Comparison of ENCODE assay signal across 8 cellular contexts in genomic region chr4:9703391-9703790, GRCh38.
DNase-seq lines count a peak whose midpoint lies in the region; ATAC-seq and TF ChIP-seq lines count a peak whose summit lies in the region.

No MANE protein-coding gene starts in this region.

- DNase-seq in SK-N-SH (peak; percentile 58), NCI-H1930 (lab: John Stamatoyannopoulos, UW) (peak; percentile 31 to 75), choroid plexus epithelial cell (ENCODE audit: low read depth) (peak; percentile 48), mucosa of descending colon (peak; percentile 71 to 88 (median 87))
- peak; percentile 29 for DNase-seq in activated CD4-positive, CD25-positive, alpha-beta regulatory T cell treated with anti-CD3 and anti-CD28 coated beads, Interleukin-2, amount 50 U/mL, for 16 hours (ENCODE audit: low read depth, low spot score)
- peak; percentile 25 to 75 (median 56) for DNase-seq in stimulated activated naive CD4-positive, alpha-beta T cell (lab: John Stamatoyannopoulos, UW)

- H3K9me3 Mint-ChIP-seq in stimulated activated memory B cell treated with anti-CD40 and anti-IgM and Interleukin-4, amounts not matched to agents 10 μg/mL and 1 μg/mL and 100 μg/mL, for 72 hours = no peaks in the 10 kb centered on the region

- H3K27ac Mint-ChIP-seq in stimulated activated memory B cell treated with anti-CD40 and anti-IgM and Interleukin-4, amounts not matched to agents 10 μg/mL and 1 μg/mL and 100 μg/mL, for 72 hours = no peak overlapping the region

- peaks cover 17% of the 10 kb centered on the region for H3K4me1 Mint-ChIP-seq in stimulated activated memory B cell treated with anti-CD40 and anti-IgM and Interleukin-4, amounts not matched to agents 10 μg/mL and 1 μg/mL and 100 μg/mL, for 72 hours

- H3K9ac ChIP-seq in SK-N-SH = no peak overlapping the region

- H3K36me3 Mint-ChIP-seq in stimulated activated memory B cell treated with anti-CD40 and anti-IgM and Interleukin-4, amounts not matched to agents 10 μg/mL and 1 μg/mL and 100 μg/mL, for 72 hours = no peaks in the 10 kb centered on the region

- H3K9me3 ChIP-seq in SK-N-SH (no peaks in the 10 kb centered on the region), mucosa of descending colon (no peaks in the 10 kb centered on the region)

- H3K36me3 ChIP-seq in SK-N-SH (replicated peaks in 1 of 2; ENCODE audit: control insufficient read depth in 1 of 2, insufficient read depth in 2 of 2, low read length in 1 of 2) = no peaks in the 10 kb centered on the region
- no peaks in the 10 kb centered on the region for H3K36me3 ChIP-seq in mucosa of descending colon (ENCODE audit: low read depth)

- H3K27ac ChIP-seq in SK-N-SH (ENCODE audit: low read depth in 2 of 2, low read length in 1 of 2) = no peak overlapping the region

- H3K4me1 ChIP-seq in SK-N-SH (ENCODE audit: control insufficient read depth in 1 of 2, insufficient read depth in 2 of 2, low read depth in 1 of 2, low read length in 1 of 2) = no peaks in the 10 kb centered on the region
- no peaks in the 10 kb centered on the region for H3K4me1 ChIP-seq in mucosa of descending colon (ENCODE audit: low read depth)

- H3K4me3 Mint-ChIP-seq in stimulated activated memory B cell treated with anti-CD40 and anti-IgM and Interleukin-4, amounts not matched to agents 10 μg/mL and 1 μg/mL and 100 μg/mL, for 72 hours = no peak overlapping the region

- CTCF ChIA-PET in SK-N-SH (lab: Yijun Ruan, JAX) = interaction anchor here (0.6 to 6.8 kb wide), 13 partner anchors 8 to 363 kb away, joined by 3 to 51 read pairs (median 3); partner anchors contain the start of gene SLC2A9

- TF ChIP-seq EP300 in SK-N-SH (IDR thresholded peaks at IDR 0.05; ENCODE audit: borderline replicate concordance in 1 of 2, low read depth in 1 of 2, low read length in 1 of 2) = no peak

- no peaks in the 10 kb centered on the region for H3F3A ChIP-seq in SK-N-SH (replicated peaks; ENCODE audit: insufficient read depth)

- no peaks in the 10 kb centered on the region for H3K79me2 ChIP-seq in SK-N-SH (ENCODE audit: insufficient read depth)

- TF ChIP-seq CTCF in SK-N-SH (IDR thresholded peaks at IDR 0.05) = peak; percentile 27
- TF ChIP-seq CTCF in choroid plexus epithelial cell (conservative IDR thresholded peaks at IDR 0.05; ENCODE audit: low read depth, low read length) = peak; percentile 65
- TF ChIP-seq CTCF in mucosa of descending colon (IDR thresholded peaks at IDR 0.05) = peak; percentile 79

- H3K4me3 ChIP-seq in SK-N-SH (ENCODE audit: low read depth in 2 of 2, low read length in 1 of 2) (no peak overlapping the region), choroid plexus epithelial cell (ENCODE audit: low read depth, low read length) (no peak overlapping the region), mucosa of descending colon (no peak overlapping the region)

- 30% methylated on average over 6 of the region's 11 CpGs for WGBS in SK-N-SH (ENCODE audit: low lambda C conversion rate)

- no peaks in the 10 kb centered on the region for H4K20me1 ChIP-seq in SK-N-SH (ENCODE audit: insufficient read depth)

- no peak overlapping the region for H2AFZ ChIP-seq in SK-N-SH (ENCODE audit: low read depth)

- TF ChIP-seq RAD21 in SK-N-SH (IDR thresholded peaks at IDR 0.05; ENCODE audit: low read length) = peak; percentile 62

- peaks cover 10% of the 10 kb centered on the region for H3K27me3 Mint-ChIP-seq in stimulated activated memory B cell treated with anti-CD40 and anti-IgM and Interleukin-4, amounts not matched to agents 10 μg/mL and 1 μg/mL and 100 μg/mL, for 72 hours

- no peak for ATAC-seq in SK-N-SH treated with all-trans-retinoic acid at 6 μM for 48 hours
- ATAC-seq in mucosa of descending colon = peak; percentile 68
- no peak for ATAC-seq in stimulated activated memory B cell treated with anti-CD40 and anti-IgM and Interleukin-4, amounts not matched to agents 10 μg/mL and 1 μg/mL and 100 μg/mL, for 72 hours

- no peaks in the 10 kb centered on the region for H3K9me2 ChIP-seq in SK-N-SH

- POLR2A ChIA-PET in SK-N-SH (lab: Yijun Ruan, JAX) = no interaction called here

- H3K27me3 ChIP-seq in SK-N-SH (ENCODE audit: insufficient read depth) = no peaks in the 10 kb centered on the region

- no peak overlapping the region for H3K4me2 ChIP-seq in SK-N-SH

- intact Hi-C loops in mucosa of descending colon (cut with DNase I, micrococcal nuclease) = no loop called here

TF ChIP-seq in SK-N-SH, 30 proteins besides CTCF, POLR2A, EP300 and RAD21:
- no peak for TF ChIP-seq CHD2 (IDR thresholded peaks at IDR 0.05; ENCODE audit: low read length, partially characterized antibody)
- TF ChIP-seq JUND (IDR thresholded peaks at IDR 0.05) = no peak
- no peak for TF ChIP-seq MEF2A (IDR thresholded peaks at IDR 0.05; ENCODE audit: borderline replicate concordance, low read depth)
- TF ChIP-seq FOXM1 (IDR thresholded peaks at IDR 0.05; ENCODE audit: low read depth) = no peak
- no peak for TF ChIP-seq IRF3 (IDR thresholded peaks at IDR 0.05; ENCODE audit: low read depth, low read length)
- no peak for TF ChIP-seq GATA2 (CRISPR knock-in tag; IDR thresholded peaks at IDR 0.05)
- TF ChIP-seq SMC3 (IDR thresholded peaks at IDR 0.05; ENCODE audit: low read depth, low read length) = peak; percentile 20; the same call in 1 of the 2 replicates

TF ChIP-seq in SK-N-SH treated with all-trans-retinoic acid at 6 μM for 48 hours, 23 proteins besides CTCF, POLR2A, EP300 and RAD21:
- TF ChIP-seq ZC3H10 (CRISPR knock-in tag; IDR thresholded peaks at IDR 0.05) (no peak), POU6F1 (CRISPR knock-in tag; IDR thresholded peaks at IDR 0.05; ENCODE audit: borderline replicate concordance, low read depth) (no peak)

Comparison
In these comparisons a context has a peak if more than half of its experiments do, and no peak if none do; other contexts are left out.
1. DNase-seq: peak in every context shown above with its lines; median percentile 87 in mucosa of descending colon; 58 in SK-N-SH; 56 in stimulated activated naive CD4-positive, alpha-beta T cell; 53 in NCI-H1930; 48 in choroid plexus epithelial cell; 29 in activated CD4-positive, CD25-positive, alpha-beta regulatory T cell treated with anti-CD3 and anti-CD28 coated beads, Interleukin-2, amount 50 U/mL, for 16 hours.
2. CTCF ChIP-seq: peak in every context shown above with its lines; median percentile 79 in mucosa of descending colon; 65 in choroid plexus epithelial cell; 27 in SK-N-SH.